In genomic region chr10:116756277-116756676, GRCh38 we compare ENCODE assay signal across 16 cellular contexts. TPM values are rescaled to one million over a fixed set of nuclear protein-coding genes. Genes with fewer than 3 reads are reported as not detected.
A peak's percentile ranks its signal among the peaks of the same experiment; 100 is the strongest.
DNase-seq lines count a peak whose midpoint lies in the region; ATAC-seq and TF ChIP-seq lines count a peak whose summit lies in the region.
"Had no signal": no experiment of that assay in that cellular context is flagged by ENCODE, and none has a peak within 500 bp of the region (broad histone marks: within the 10 kb centered on the region; RNA-seq: fewer than 3 reads in every experiment).

No MANE protein-coding gene starts in this region.

- H3K36me3 Mint-ChIP-seq in Caco-2 (ENCODE audit: insufficient read depth, unreplicated experiment) (no peaks in the 10 kb centered on the region), type B pancreatic cell (no peaks in the 10 kb centered on the region)
- H3K36me3 Mint-ChIP-seq in T-helper 2 cell treated with Interferon-gamma antibody and Interleukin-4, amounts not matched to agents 5 μg/mL and 100 μg/mL, for 36 hours (ENCODE audit: low read depth): no peaks in the 10 kb centered on the region
- H3K36me3 Mint-ChIP-seq: immature natural killer cell had no signal

- no peaks in the 10 kb centered on the region for H3K27me3 ChIP-seq in Caco-2 (replicated peaks; ENCODE audit: control insufficient read depth, insufficient read depth, low read length)

- no peak overlapping the region for H3K4me3 Mint-ChIP-seq in Caco-2 (ENCODE audit: unreplicated experiment)
- H3K4me3 Mint-ChIP-seq in type B pancreatic cell: no peak overlapping the region
- no peak overlapping the region for H3K4me3 Mint-ChIP-seq in T-helper 2 cell treated with Interferon-gamma antibody and Interleukin-4, amounts not matched to agents 5 μg/mL and 100 μg/mL, for 36 hours
- H3K4me3 Mint-ChIP-seq: immature natural killer cell; naive thymus-derived CD4-positive, alpha-beta T cell had no signal

- H3K27me3 Mint-ChIP-seq in Caco-2 (ENCODE audit: insufficient read depth, unreplicated experiment) (peaks cover 3% of the 10 kb centered on the region), type B pancreatic cell (peaks cover 17% of the 10 kb centered on the region)
- H3K27me3 Mint-ChIP-seq in T-helper 2 cell treated with Interferon-gamma antibody and Interleukin-4, amounts not matched to agents 5 μg/mL and 100 μg/mL, for 36 hours (ENCODE audit: low read depth): peaks cover 3% of the 10 kb centered on the region

- H3K4me3 ChIP-seq in coronary artery: no peak overlapping the region
- no peak overlapping the region for H3K4me3 ChIP-seq in Caco-2 (ENCODE audit: low read depth, low read length)

- POLR2A ChIA-PET in Caco-2 (lab: Charles Lee): no interaction called here

- H3K27ac Mint-ChIP-seq in Caco-2 (ENCODE audit: unreplicated experiment): no peak overlapping the region
- no peak overlapping the region for H3K27ac Mint-ChIP-seq in type B pancreatic cell
- no peak overlapping the region for H3K27ac Mint-ChIP-seq in T-helper 2 cell treated with Interferon-gamma antibody and Interleukin-4, amounts not matched to agents 5 μg/mL and 100 μg/mL, for 36 hours
- H3K27ac Mint-ChIP-seq: immature natural killer cell; naive thymus-derived CD4-positive, alpha-beta T cell had no signal

- H3K36me3 ChIP-seq in Caco-2 (ENCODE audit: control insufficient read depth, insufficient read depth, low read length): no peaks in the 10 kb centered on the region

- DNase-seq in EH (ENCODE audit: low read depth): peak; percentile 27
- DNase-seq in coronary artery (ENCODE audit: low spot score): no peak
- DNase-seq in hypothalamus (lab: John Stamatoyannopoulos, UW): peak in 48 of 51 donors; percentile 4 to 91 (median 65)
- DNase-seq in sciatic nerve (ENCODE audit: low spot score): peak; percentile 82
- no peak for DNase-seq in activated CD4-positive, alpha-beta T cell treated with anti-CD3 and anti-CD28 coated beads for 4 hours
- no peak for DNase-seq in Caco-2
- DNase-seq in type B pancreatic cell (ENCODE audit: extremely low spot score, unreplicated experiment): no peak
- DNase-seq in T-helper 2 cell treated with Interferon-gamma antibody and Interleukin-4, amounts not matched to agents 5 μg/mL and 100 μg/mL, for 36 hours (ENCODE audit: low spot score): no peak
- DNase-seq: activated CD4-positive, alpha-beta T cell treated with anti-CD3 and anti-CD28 coated beads for 1 hour; activated T-cell treated with anti-CD3 and anti-CD28 coated beads, Interleukin-2, amount 50 U/mL, for 48 hours; DMS53; immature natural killer cell; naive thymus-derived CD4-positive, alpha-beta T cell; NCI-H2171 treated with DMSO at 0.1 percent for 48 hours; SW 1271 had no signal

- H3K9me3 ChIP-seq in Caco-2: no peaks in the 10 kb centered on the region

- H3K4me1 ChIP-seq in Caco-2: no peaks in the 10 kb centered on the region

- BruUV-seq in Caco-2 (replicated peaks; lab: Mats Ljungman, UMichigan): no TSS peak

- CTCF ChIA-PET in Caco-2 (lab: Charles Lee): interaction anchor here (0.5 kb wide), 1 partner anchor 94 kb away, joined by 3 read pairs; no protein-coding TSS in a partner anchor

- no peak for TF ChIP-seq CTCF in coronary artery (IDR thresholded peaks at IDR 0.05)
- TF ChIP-seq CTCF in Caco-2 (IDR thresholded peaks at IDR 0.05; ENCODE audit: insufficient read depth in 1 of 2, low read depth in 1 of 2, low read length in 1 of 2, severe bottlenecking in 1 of 2, unreplicated experiment in 1 of 2): no peak
- no peak for TF ChIP-seq CTCF in type B pancreatic cell (conservative IDR thresholded peaks at IDR 0.05)

- intact Hi-C loops in sciatic nerve (cut with DNase I) (no loop called here), Caco-2 (cut with micrococcal nuclease; ENCODE audit: unreplicated experiment) (no loop called here)

- H3K9me3 Mint-ChIP-seq in Caco-2 (ENCODE audit: unreplicated experiment) (no peaks in the 10 kb centered on the region), type B pancreatic cell (no peaks in the 10 kb centered on the region)
- no peaks in the 10 kb centered on the region for H3K9me3 Mint-ChIP-seq in T-helper 2 cell treated with Interferon-gamma antibody and Interleukin-4, amounts not matched to agents 5 μg/mL and 100 μg/mL, for 36 hours
- H3K9me3 Mint-ChIP-seq: immature natural killer cell had no signal

- peak overlapping the region; percentile 42 to 65 for H3K27ac ChIP-seq in coronary artery

- peak; percentile 91 for ATAC-seq in sciatic nerve
- ATAC-seq: esophagus mucosa; naive thymus-derived CD4-positive, alpha-beta T cell had no signal

- H3K4me1 Mint-ChIP-seq in Caco-2 (ENCODE audit: low read depth, unreplicated experiment) (no peaks in the 10 kb centered on the region), type B pancreatic cell (ENCODE audit: unreplicated experiment) (no peaks in the 10 kb centered on the region)
- no peaks in the 10 kb centered on the region for H3K4me1 Mint-ChIP-seq in T-helper 2 cell treated with Interferon-gamma antibody and Interleukin-4, amounts not matched to agents 5 μg/mL and 100 μg/mL, for 36 hours (ENCODE audit: low read depth)
- H3K4me1 Mint-ChIP-seq: immature natural killer cell; naive thymus-derived CD4-positive, alpha-beta T cell had no signal

RNA-seq across cellular contexts. Expression of gene HSPA12A, which starts 13.9 kb away (rescaled TPM):
- 139 TPM for total RNA-seq in sciatic nerve
- total RNA-seq in Caco-2 (2022): 22.9 and 27.0 TPM in 2 replicates
- 9.6 and 11.0 TPM in 2 replicates for total RNA-seq in type B pancreatic cell (ENCODE audit: low replicate concordance)

Comparison
In these comparisons a context has a peak if more than half of its experiments do, and no peak if none do; other contexts are left out.
1. DNase-seq: peak in EH (single experiment), hypothalamus (48 of 51) and sciatic nerve (single experiment); none in coronary artery (single experiment), activated CD4-positive, alpha-beta T cell treated with anti-CD3 and anti-CD28 coated beads for 4 hours (0 of 2), Caco-2 (0 of 2), type B pancreatic cell (single experiment) and T-helper 2 cell treated with Interferon-gamma antibody and Interleukin-4, amounts not matched to agents 5 μg/mL and 100 μg/mL, for 36 hours (single experiment).